In the genomic region with DNA sequence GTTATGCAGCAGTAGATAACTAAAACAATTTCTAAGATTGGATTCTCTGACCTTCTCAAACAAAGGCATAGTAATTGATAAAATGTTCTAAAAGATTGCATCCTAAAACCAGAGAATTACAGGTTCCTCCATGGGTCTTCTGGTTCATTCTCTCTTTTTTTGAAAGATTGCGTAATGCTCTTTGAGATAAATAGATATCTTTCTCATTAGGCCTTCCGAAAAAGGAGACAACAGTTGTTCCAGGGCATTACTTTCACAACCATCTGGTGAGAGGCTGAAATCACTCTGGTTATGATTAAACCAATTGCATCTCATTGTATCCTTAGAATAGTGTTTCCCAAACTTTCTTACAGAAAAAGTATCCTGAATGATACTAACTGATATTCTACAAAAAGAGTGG, we compare ENCODE assay signal across 2 cellular contexts.
TF ChIP-seq lines count a peak whose summit lies in the region.

No MANE protein-coding gene starts in this region.

TF ChIP-seq in SK-N-SH, 30 proteins besides CTCF, POLR2A, EP300 and RAD21 (continued from another document):
- TF ChIP-seq REST (IDR thresholded peaks at IDR 0.05; ENCODE audit: low read depth, low read length) (no peak), MEF2A (IDR thresholded peaks at IDR 0.05; ENCODE audit: borderline replicate concordance, low read depth) (no peak)
- TF ChIP-seq, protein P1, sequence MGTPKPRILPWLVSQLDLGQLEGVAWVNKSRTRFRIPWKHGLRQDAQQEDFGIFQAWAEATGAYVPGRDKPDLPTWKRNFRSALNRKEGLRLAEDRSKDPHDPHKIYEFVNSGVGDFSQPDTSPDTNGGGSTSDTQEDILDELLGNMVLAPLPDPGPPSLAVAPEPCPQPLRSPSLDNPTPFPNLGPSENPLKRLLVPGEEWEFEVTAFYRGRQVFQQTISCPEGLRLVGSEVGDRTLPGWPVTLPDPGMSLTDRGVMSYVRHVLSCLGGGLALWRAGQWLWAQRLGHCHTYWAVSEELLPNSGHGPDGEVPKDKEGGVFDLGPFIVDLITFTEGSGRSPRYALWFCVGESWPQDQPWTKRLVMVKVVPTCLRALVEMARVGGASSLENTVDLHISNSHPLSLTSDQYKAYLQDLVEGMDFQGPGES (IDR thresholded peaks at IDR 0.05; ENCODE audit: low read depth, low read length), result no peak

TF ChIP-seq in SK-N-SH treated with all-trans-retinoic acid at 6 μM for 48 hours, 23 proteins besides CTCF, POLR2A, EP300 and RAD21 (continued from another document):
- TF ChIP-seq, protein P2, sequence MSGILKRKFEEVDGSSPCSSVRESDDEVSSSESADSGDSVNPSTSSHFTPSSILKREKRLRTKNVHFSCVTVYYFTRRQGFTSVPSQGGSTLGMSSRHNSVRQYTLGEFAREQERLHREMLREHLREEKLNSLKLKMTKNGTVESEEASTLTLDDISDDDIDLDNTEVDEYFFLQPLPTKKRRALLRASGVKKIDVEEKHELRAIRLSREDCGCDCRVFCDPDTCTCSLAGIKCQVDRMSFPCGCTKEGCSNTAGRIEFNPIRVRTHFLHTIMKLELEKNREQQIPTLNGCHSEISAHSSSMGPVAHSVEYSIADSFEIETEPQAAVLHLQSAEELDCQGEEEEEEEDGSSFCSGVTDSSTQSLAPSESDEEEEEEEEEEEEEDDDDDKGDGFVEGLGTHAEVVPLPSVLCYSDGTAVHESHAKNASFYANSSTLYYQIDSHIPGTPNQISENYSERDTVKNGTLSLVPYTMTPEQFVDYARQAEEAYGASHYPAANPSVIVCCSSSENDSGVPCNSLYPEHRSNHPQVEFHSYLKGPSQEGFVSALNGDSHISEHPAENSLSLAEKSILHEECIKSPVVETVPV (CRISPR knock-in tag; IDR thresholded peaks at IDR 0.05), result no peak
- no peak for TF ChIP-seq PATZ1 (CRISPR knock-in tag; IDR thresholded peaks at IDR 0.05; ENCODE audit: borderline replicate concordance)
- TF ChIP-seq CREB5 (CRISPR knock-in tag; IDR thresholded peaks at IDR 0.05; ENCODE audit: low read depth), result no peak
- no peak for TF ChIP-seq TOX (CRISPR knock-in tag; IDR thresholded peaks at IDR 0.05; ENCODE audit: borderline replicate concordance)
- TF ChIP-seq CSDC2 (CRISPR knock-in tag; IDR thresholded peaks at IDR 0.05), result no peak
- no peak for TF ChIP-seq RARB (CRISPR knock-in tag; IDR thresholded peaks at IDR 0.05)
